Comparison of ENCODE assay signal across 26 cellular contexts in genomic region chr10:48556065-48556464, GRCh38. TPM values are rescaled to one million over a fixed set of nuclear protein-coding genes. Genes with fewer than 3 reads are reported as not detected.
DNase-seq lines count a peak whose midpoint lies in the region; ATAC-seq, FAIRE-seq and TF ChIP-seq lines count a peak whose summit lies in the region.
"Had no signal": no experiment of that assay in that cellular context is flagged by ENCODE, and none has a peak within 500 bp of the region (broad histone marks: within the 10 kb centered on the region; RNA-seq: fewer than 3 reads in every experiment).

No MANE protein-coding gene starts in this region.

- in situ Hi-C loops in HepG2 (cut with HindIII; ENCODE audit: extremely low pct_ligation_motif_present, low pct_unique_long_range_greater_than_20kb) = no loop called here

- POLR2A ChIA-PET in HepG2 (lab: Yijun Ruan, JAX) = no interaction called here

- no peaks in the 10 kb centered on the region for H3K4me1 ChIP-seq in HepG2 (ENCODE audit: insufficient read depth, low read length)
- no peaks in the 10 kb centered on the region for H3K4me1 ChIP-seq in right lobe of liver
- peaks cover 3% of the 10 kb centered on the region for H3K4me1 ChIP-seq in suprapubic skin
- H3K4me1 ChIP-seq: A549 had no signal

- no peaks in the 10 kb centered on the region for H4K20me1 ChIP-seq in HepG2 (ENCODE audit: insufficient read depth, low read length)

- no peak for DNase-seq in HepG2 (ENCODE audit: low spot score)
- DNase-seq in right lobe of liver = no peak
- peak; percentile 18 for DNase-seq in ecto neural progenitor cell (ENCODE audit: low spot score)
- DNase-seq in substantia nigra (lab: John Stamatoyannopoulos, UW) = no peak
- DNase-seq in DMS53 (lab: John Stamatoyannopoulos, UW) = no peak
- DNase-seq in suprapubic skin (ENCODE audit: low spot score in 2 of 2) = no peak
- DNase-seq: AML-193; CD4-positive, alpha-beta T cell; GOT3; HCEC 1CT; Karpas-422; NCI-H1092; NCI-H1436; NCI-H187; NCI-H2081 treated with DMSO at 0.1 percent for 48 hours; NCI-H2171; NCI-H226; NCI-H510A; NCI-H69; RPMI8226; SHP77 had no signal

- intact Hi-C loops in HepG2 (cut with micrococcal nuclease; ENCODE audit: unreplicated experiment) = no loop called here
- intact Hi-C loops in right lobe of liver (cut with DNase I) = loop anchor here (10.0 kb wide), 1 partner anchor 99 kb away; no protein-coding TSS in a partner anchor

- TF ChIP-seq EP300 in HepG2 (IDR thresholded peaks at IDR 0.05; ENCODE audit: low read depth in 2 of 2, low read length in 2 of 2) (no peak), HepG2 (CRISPR knock-in tag; IDR thresholded peaks at IDR 0.05; ENCODE audit: borderline replicate concordance) (no peak), suprapubic skin (IDR thresholded peaks at IDR 0.05) (no peak)

- TF ChIP-seq POLR2A in HepG2 (IDR thresholded peaks at IDR 0.05; ENCODE audit: insufficient read depth in 1 of 2, low read depth in 2 of 2, low read length in 2 of 2) (no peak), right lobe of liver (IDR thresholded peaks at IDR 0.05) (no peak), suprapubic skin (IDR thresholded peaks at IDR 0.05) (no peak)

- no peak overlapping the region for H3K4me3 ChIP-seq in HepG2 (replicated peaks in 1 of 3; ENCODE audit: insufficient read depth in 1 of 3, low read depth in 2 of 3, low read length in 3 of 3)
- no peak overlapping the region for H3K4me3 ChIP-seq in right lobe of liver
- no peak overlapping the region for H3K4me3 ChIP-seq in suprapubic skin
- H3K4me3 ChIP-seq: A549; BLaER1 treated with 17β-estradiol and CSF1 and Interleukin-3, amounts not matched to agents 10 nM and 100 nM had no signal

- H3K36me3 ChIP-seq in HepG2 (replicated peaks in 1 of 2; ENCODE audit: control insufficient read depth in 1 of 2, insufficient read depth in 2 of 2, low read length in 2 of 2) (no peaks in the 10 kb centered on the region), right lobe of liver (no peaks in the 10 kb centered on the region), suprapubic skin (no peaks in the 10 kb centered on the region)

- ATAC-seq in HepG2 = no peak
- no peak for ATAC-seq in right lobe of liver
- ATAC-seq in GM19455 (IDR thresholded peaks at IDR 0.05; ENCODE audit: unreplicated experiment) = no peak

- no peak overlapping the region for H3K9ac ChIP-seq in HepG2 (ENCODE audit: insufficient read depth, low read depth, low read length)

- no peaks in the 10 kb centered on the region for H3K9me3 ChIP-seq in HepG2 (ENCODE audit: low read length)
- H3K9me3 ChIP-seq in right lobe of liver = no peaks in the 10 kb centered on the region
- no peaks in the 10 kb centered on the region for H3K9me3 ChIP-seq in suprapubic skin
- H3K9me3 ChIP-seq: A549 had no signal

- TF ChIP-seq RAD21 in HepG2 (CRISPR knock-in tag; IDR thresholded peaks at IDR 0.05) = no peak

- CTCF ChIA-PET in HepG2 (lab: Yijun Ruan, JAX; ENCODE audit: low intra/inter-chr PET ratio, low total read pairs) = no interaction called here

- H3K79me2 ChIP-seq in HepG2 (ENCODE audit: insufficient read depth, low read length) = no peaks in the 10 kb centered on the region

- FAIRE-seq in HepG2 (lab: Jason Lieb, UNC) = no peak
- FAIRE-seq: A549, D721Med, GM18507 had no signal

- no peak overlapping the region for H3K4me2 ChIP-seq in HepG2 (ENCODE audit: low read depth, low read length)
- H3K4me2 ChIP-seq: A549; BLaER1 treated with 17β-estradiol and CSF1 and Interleukin-3, amounts not matched to agents 10 nM and 100 nM had no signal

- H3K27ac ChIP-seq in HepG2 (ENCODE audit: extremely low read length, insufficient read depth, low read length) (no peak overlapping the region), right lobe of liver (no peak overlapping the region), substantia nigra (ENCODE audit: low read depth, low read length, poor library complexity, severe bottlenecking) (peak overlapping the region; percentile 68), suprapubic skin (no peak overlapping the region)
- H3K27ac ChIP-seq: A549; BLaER1 treated with 17β-estradiol and CSF1 and Interleukin-3, amounts not matched to agents 10 nM and 100 nM had no signal

- H3K27me3 ChIP-seq in HepG2 (ENCODE audit: control insufficient read depth in 1 of 2, insufficient read depth in 2 of 2, low read length in 2 of 2) = peaks cover 0 to 4% of the 10 kb centered on the region in 2 experiments; a peak in 1 of 5 replicates
- H3K27me3 ChIP-seq in right lobe of liver = no peaks in the 10 kb centered on the region
- H3K27me3 ChIP-seq in suprapubic skin = no peaks in the 10 kb centered on the region
- H3K27me3 ChIP-seq: BLaER1 treated with 17β-estradiol and CSF1 and Interleukin-3, amounts not matched to agents 10 nM and 100 nM had no signal

- TF ChIP-seq CTCF in HepG2 (CRISPR knock-in tag; IDR thresholded peaks at IDR 0.05) (no peak), right lobe of liver (IDR thresholded peaks at IDR 0.05) (no peak), suprapubic skin (IDR thresholded peaks at IDR 0.05) (no peak)

- no peak overlapping the region for H2AFZ ChIP-seq in HepG2 (ENCODE audit: low read length)

- 0% methylated on average over 2 of the region's 5 CpGs for WGBS in HepG2 (ENCODE audit: low lambda C conversion rate)
- WGBS in right lobe of liver (ENCODE audit: insufficient coverage, low coverage, low lambda C conversion rate, missing lambda C conversion rate) = 71% methylated on average over 1 of the region's 5 CpGs
- WGBS in suprapubic skin = 90% methylated on average over 5 of the region's 5 CpGs

- no TSS peak for BruUV-seq in HepG2 (replicated peaks; lab: Mats Ljungman, UMichigan)

TF ChIP-seq in HepG2, 621 proteins besides CTCF, POLR2A, EP300 and RAD21 (continues in another document):
- TF ChIP-seq, protein P1, sequence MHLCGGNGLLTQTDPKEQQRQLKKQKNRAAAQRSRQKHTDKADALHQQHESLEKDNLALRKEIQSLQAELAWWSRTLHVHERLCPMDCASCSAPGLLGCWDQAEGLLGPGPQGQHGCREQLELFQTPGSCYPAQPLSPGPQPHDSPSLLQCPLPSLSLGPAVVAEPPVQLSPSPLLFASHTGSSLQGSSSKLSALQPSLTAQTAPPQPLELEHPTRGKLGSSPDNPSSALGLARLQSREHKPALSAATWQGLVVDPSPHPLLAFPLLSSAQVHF (CRISPR knock-in tag; IDR thresholded peaks at IDR 0.05) = no peak
- TF ChIP-seq ARHGAP35 (CRISPR knock-in tag; IDR thresholded peaks at IDR 0.05; ENCODE audit: borderline replicate concordance) = no peak

RNA-seq across cellular contexts. Expression of gene ARHGAP22, which starts 48.8 kb away (rescaled TPM):
- total RNA-seq in HepG2 (2016; rRNA removed; fragmentation: Illumina TruSeq; extraction: Trizol) (0.38 TPM in 1 of 2 replicates, not detected in the other), right lobe of liver (1 to 10 TPM in 1 of 6 experiments, under 1 TPM in 5; 0.22 to 3.6 (median 0.64) TPM), suprapubic skin (1 to 10 TPM in 3 of 4 donors, under 1 TPM in 1; 0.98 to 7.2 (median 2.2) TPM)
- 0.20 and 0.26 TPM in 2 replicates for total RNA-seq in HepG2 (2016; cell fraction: cytosol; rRNA removed; fragmentation: Illumina TruSeq; extraction: Trizol; ENCODE audit: low read depth)
- 0.18 and 0.24 TPM in 2 replicates for total RNA-seq in HepG2 (2016; cell fraction: insoluble cytoplasmic fraction; rRNA removed; fragmentation: Illumina TruSeq; extraction: Trizol)
- 0.25 and 0.34 TPM in 2 replicates for total RNA-seq in HepG2 (2016; cell fraction: membrane; rRNA removed; fragmentation: Illumina TruSeq; extraction: Trizol)
- not detected in 2 replicates for total RNA-seq in HepG2 (2016; cell fraction: nucleus; rRNA removed; fragmentation: Illumina TruSeq; extraction: Trizol)
- polyA plus RNA-seq in HepG2 (2011; rRNA removed) = 0.05 and 0.08 TPM in 2 replicates
- polyA plus RNA-seq in HepG2 (2011; cell fraction: cytosol; rRNA removed) = 0.04 TPM in 2 replicates
- 0.16 and 0.23 TPM in 2 replicates for polyA plus RNA-seq in HepG2 (2011; cell fraction: nucleus; rRNA removed)
- polyA plus RNA-seq in HepG2 (2012) = 0.07 TPM in 1 of 2 replicates, not detected in the other
- 0.08 and 0.14 TPM in 2 replicates for polyA plus RNA-seq in HepG2 (2016; cell fraction: cytosol; fragmentation: Illumina TruSeq; extraction: Trizol; ENCODE audit: low read depth)
- polyA plus RNA-seq in HepG2 (2016; cell fraction: insoluble cytoplasmic fraction; fragmentation: Illumina TruSeq; extraction: Trizol; ENCODE audit: low read depth) = 0.11 TPM in 2 replicates
- polyA plus RNA-seq in HepG2 (2016; cell fraction: membrane; fragmentation: Illumina TruSeq; extraction: Trizol; ENCODE audit: low read depth) = 0.09 and 0.40 TPM in 2 replicates
- 0.56 TPM in 1 of 2 replicates, not detected in the other for polyA plus RNA-seq in HepG2 (2016; cell fraction: nucleus; fragmentation: Illumina TruSeq; extraction: Trizol; ENCODE audit: insufficient read depth, low read depth)
- polyA minus RNA-seq in HepG2 (2011; rRNA and poly(A)+ RNA removed; ENCODE audit: low replicate concordance) = 0.10 TPM in 1 of 2 replicates, not detected in the other
- polyA minus RNA-seq in HepG2 (2011; cell fraction: cytosol; rRNA and poly(A)+ RNA removed) = not detected in 2 replicates
- polyA minus RNA-seq in HepG2 (2011; cell fraction: nucleus; rRNA and poly(A)+ RNA removed) = not detected in 2 replicates
- total RNA-seq: CD4-positive, alpha-beta T cell had no signal
